1 cellular context compared by ENCODE assay signal in genomic region chr5:14420136-14420808, GRCh38.
TF ChIP-seq lines count a peak whose summit lies in the region.

No MANE protein-coding gene starts in this region.

TF ChIP-seq in IMR-90, 13 proteins besides CTCF, POLR2A, EP300 and RAD21 (continued from another document):
- TF ChIP-seq MAZ (IDR thresholded peaks at IDR 0.05; ENCODE audit: borderline replicate concordance, low read depth, low read length) = no peak
- no peak for TF ChIP-seq CHD1 (IDR thresholded peaks at IDR 0.05; ENCODE audit: low read depth, low read length)
- no peak for TF ChIP-seq CEBPB (IDR thresholded peaks at IDR 0.05; ENCODE audit: low read depth, low read length)
- TF ChIP-seq BHLHE40 (IDR thresholded peaks at IDR 0.05; ENCODE audit: low read depth, low read length) = no peak
- no peak for TF ChIP-seq MXI1 (IDR thresholded peaks at IDR 0.05; ENCODE audit: borderline replicate concordance, low read depth, low read length)
- no peak for TF ChIP-seq SMC3 (IDR thresholded peaks at IDR 0.05; ENCODE audit: low read depth, low read length)
